1 cellular context compared by ENCODE assay signal in genomic region chr22:37681001-37681424, GRCh38.
TF ChIP-seq lines count a peak whose summit lies in the region.

No MANE protein-coding gene starts in this region.

TF ChIP-seq in endothelial cell of umbilical vein, 7 proteins besides CTCF, POLR2A, EP300 and RAD21:
- TF ChIP-seq FOS (IDR thresholded peaks at IDR 0.05; ENCODE audit: borderline replicate concordance, insufficient read depth, low read length) = no peak
- TF ChIP-seq JUN (IDR thresholded peaks at IDR 0.05; ENCODE audit: borderline replicate concordance, insufficient read depth, insufficient read length, low read depth) = no peak
- TF ChIP-seq MAX (IDR thresholded peaks at IDR 0.05; ENCODE audit: insufficient read depth, insufficient read length) = no peak
- no peak for TF ChIP-seq MYC (IDR thresholded peaks at IDR 0.05; ENCODE audit: low read depth, low read length)
- TF ChIP-seq GATA2 (IDR thresholded peaks at IDR 0.05; ENCODE audit: insufficient read depth, insufficient read length, low read depth, low read length) = no peak
- no peak for TF ChIP-seq POLR2AphosphoS5 (IDR thresholded peaks at IDR 0.05; ENCODE audit: insufficient read depth, low read depth, low read length)
- TF ChIP-seq EZH2 (IDR thresholded peaks at IDR 0.05; ENCODE audit: borderline replicate concordance, low read depth, low read length, severe bottlenecking) = no peak
